13 cellular contexts compared by ENCODE assay signal in genomic region chr17:19566176-19566575, GRCh38.
"Had no signal": no experiment of that assay in that cellular context is flagged by ENCODE, and none has a peak within 500 bp of the region (broad histone marks: within the 10 kb centered on the region; RNA-seq: fewer than 3 reads in every experiment).

No MANE protein-coding gene starts in this region.

- H3K9me3 ChIP-seq: colonic mucosa, esophagus muscularis mucosa, esophagus squamous epithelium, gastrocnemius medialis, gastroesophageal sphincter, heart left ventricle, heart right ventricle had no signal

- H3K36me3 ChIP-seq: colonic mucosa, esophagus muscularis mucosa, esophagus squamous epithelium, gastroesophageal sphincter, heart left ventricle, heart right ventricle had no signal

- H3K4me3 ChIP-seq: colonic mucosa, coronary artery, dorsolateral prefrontal cortex, esophagus muscularis mucosa, esophagus squamous epithelium, gastrocnemius medialis, gastroesophageal sphincter, heart left ventricle, heart right ventricle had no signal

- ATAC-seq: effector memory CD8-positive, alpha-beta T cell; esophagus mucosa; foreskin keratinocyte; gastrocnemius medialis; gastroesophageal sphincter; heart left ventricle; heart right ventricle had no signal

- H3K27ac ChIP-seq: colonic mucosa, coronary artery, epithelial cell of prostate, esophagus muscularis mucosa, esophagus squamous epithelium, foreskin keratinocyte, gastroesophageal sphincter, heart left ventricle, heart right ventricle had no signal

- H3K4me1 ChIP-seq: esophagus muscularis mucosa, foreskin keratinocyte, gastroesophageal sphincter, heart left ventricle had no signal
